Comparison of ENCODE assay signal across 21 cellular contexts in genomic region chr16:55152875-55153390, GRCh38.
"Had no signal": no experiment of that assay in that cellular context is flagged by ENCODE, and none has a peak within 500 bp of the region (broad histone marks: within the 10 kb centered on the region; RNA-seq: fewer than 3 reads in every experiment).

No MANE protein-coding gene starts in this region.

- H3K4me2 ChIP-seq: KMS-11, SK-N-SH had no signal

- H3K27ac Mint-ChIP-seq: IgD-negative memory B cell had no signal

- H3K4me3 ChIP-seq: K562 had no signal

- H3K9me3 ChIP-seq: SK-N-SH had no signal

- DNase-seq: Kasumi-1, MM.1S, NCI-H1092 treated with DMSO at 0.1 percent for 48 hours, NCI-H1436, NCI-H187, NCI-H2029, NCI-H2081 treated with DMSO at 0.1 percent for 48 hours, NCI-H2171, NCI-H226, NCI-H446, NCI-H510A, NCI-H524 treated with DMSO at 0.1 percent for 48 hours, NCI-H69, NCI-H774, Right ventricle myocardium superior, RPMI8226, SK-N-SH, SW 1271 had no signal

- H3K4me1 Mint-ChIP-seq: IgD-negative memory B cell had no signal

- H3K4me3 Mint-ChIP-seq: IgD-negative memory B cell had no signal

- H3K36me3 Mint-ChIP-seq: IgD-negative memory B cell had no signal

- H3K9ac ChIP-seq: KMS-11, SK-N-SH had no signal

- H3K27ac ChIP-seq: KMS-11 had no signal

- ATAC-seq: K562 had no signal
